ENCODE assay signal across 9 cellular contexts in genomic region chr3:42501321-42501680, GRCh38. TPM values are rescaled to one million over a fixed set of nuclear protein-coding genes. Genes with fewer than 3 reads are reported as not detected.
A peak's percentile ranks its signal among the peaks of the same experiment; 100 is the strongest.
DNase-seq lines count a peak whose midpoint lies in the region; ATAC-seq and TF ChIP-seq lines count a peak whose summit lies in the region.
"Had no signal": no experiment of that assay in that cellular context is flagged by ENCODE, and none has a peak within 500 bp of the region (broad histone marks: within the 10 kb centered on the region; RNA-seq: fewer than 3 reads in every experiment).

No MANE protein-coding gene starts in this region.

- H3K4me3 Mint-ChIP-seq in brain = peak overlapping the region; percentile 87 to 93 (median 92)

- peaks cover 74% of the 10 kb centered on the region for H3K27me3 Mint-ChIP-seq in brain

- H3K27ac Mint-ChIP-seq in brain = no peak overlapping the region

- no peak for ATAC-seq in GM18498 (IDR thresholded peaks at IDR 0.05; ENCODE audit: unreplicated experiment)
- ATAC-seq in GM19463 (IDR thresholded peaks at IDR 0.05; ENCODE audit: unreplicated experiment) = no peak

- peaks cover 0 to 3% (median 0%) of the 10 kb centered on the region in 5 experiments for H3K9me3 Mint-ChIP-seq in brain

- intact Hi-C loops in vagina (cut with DNase I) = no loop called here

- peak; percentile 21 for DNase-seq in stimulated activated CD4-positive, alpha-beta T cell treated with anti-CD3 and anti-CD28 coated beads, Interleukin-15, amount 100 ng/mL, for 24 hours
- no peak for DNase-seq in stimulated activated CD4-positive, alpha-beta T cell treated with anti-CD3 and anti-CD28 coated beads, Interleukin-4, amount 100 ng/mL, for 24 hours
- DNase-seq in vagina (ENCODE audit: extremely low spot score in 2 of 2) (peak in 1 of 2 donors; percentile 93), UCSD-AML1 (lab: John Stamatoyannopoulos, UW; ENCODE audit: unreplicated experiment) (no peak)

- H3K36me3 ChIP-seq in mesodermal cell (ENCODE audit: control insufficient read depth, insufficient read depth, low read length) (no peaks in the 10 kb centered on the region), vagina (no peaks in the 10 kb centered on the region)
- H3K36me3 ChIP-seq: adrenal gland had no signal

- TF ChIP-seq CTCF in brain (conservative IDR thresholded peaks at IDR 0.05) (no peak), vagina (IDR thresholded peaks at IDR 0.05) (no peak)

- no peaks in the 10 kb centered on the region for H3K27me3 ChIP-seq in vagina

- 0 to 7% methylated on average over 18 to 27 of the region's 27 CpGs for WGBS in mesodermal cell (ENCODE audit: insufficient coverage in 2 of 2), 2 experiments

- no peaks in the 10 kb centered on the region for H3K36me3 Mint-ChIP-seq in brain

- no peak overlapping the region for H3K27ac ChIP-seq in mesodermal cell (ENCODE audit: low read depth, low read length, severe bottlenecking)
- no peak overlapping the region for H3K27ac ChIP-seq in vagina
- H3K27ac ChIP-seq: adrenal gland had no signal

- peaks cover 23% of the 10 kb centered on the region for H3K4me1 Mint-ChIP-seq in brain

- peak overlapping the region; percentile 43 for H3K4me3 ChIP-seq in mesodermal cell (ENCODE audit: extremely low read depth, insufficient read depth, low read length, poor library complexity, severe bottlenecking)
- peak overlapping the region; percentile 45 to 47 for H3K4me3 ChIP-seq in vagina

- no peak for TF ChIP-seq POLR2A in vagina (IDR thresholded peaks at IDR 0.05)

- H3K4me1 ChIP-seq in mesodermal cell (ENCODE audit: control insufficient read depth, insufficient read depth, low read length, poor library complexity, severe bottlenecking) (peaks cover 5% of the 10 kb centered on the region), vagina (peaks cover 21% of the 10 kb centered on the region)

- H3K9me3 ChIP-seq in mesodermal cell (ENCODE audit: control insufficient read depth, low read length) (no peaks in the 10 kb centered on the region), vagina (no peaks in the 10 kb centered on the region)
- H3K9me3 ChIP-seq: adrenal gland had no signal

RNA-seq across cellular contexts. Expression of gene VIPR1, which starts 1.1 kb away (rescaled TPM):
- polyA plus RNA-seq in brain (ENCODE audit: insufficient read depth, low read depth, low replicate concordance) = 6.2 TPM
- polyA plus RNA-seq in mesodermal cell (2013, experiment 1 of 2) = 0.85 TPM
- polyA plus RNA-seq in mesodermal cell (2013, experiment 2 of 2) = 0.35 TPM
- total RNA-seq in vagina = 9.3 TPM
